20 cellular contexts compared by ENCODE assay signal in genomic region chr12:100789146-100789545, GRCh38. TPM values are rescaled to one million over a fixed set of nuclear protein-coding genes. Genes with fewer than 3 reads are reported as not detected.
DNase-seq lines count a peak whose midpoint lies in the region; ATAC-seq and TF ChIP-seq lines count a peak whose summit lies in the region.
"Had no signal": no experiment of that assay in that cellular context is flagged by ENCODE, and none has a peak within 500 bp of the region (broad histone marks: within the 10 kb centered on the region; RNA-seq: fewer than 3 reads in every experiment).

No MANE protein-coding gene starts in this region.

- peaks cover 6% of the 10 kb centered on the region for H3K9me3 Mint-ChIP-seq in MCF 10A (ENCODE audit: unreplicated experiment)

- H3K4me3 Mint-ChIP-seq in MCF 10A (ENCODE audit: unreplicated experiment), result no peak overlapping the region
- H3K4me3 Mint-ChIP-seq: CD4-positive, CD25-positive, alpha-beta regulatory T cell; stimulated activated effector memory CD8-positive, alpha-beta T cell treated with anti-CD3 and anti-CD28 coated beads, Interleukin-12 subunit alpha, Interleukin-12 subunit beta, amount 100 ng/mL, for 72 hours had no signal

- H3K27me3 ChIP-seq in breast epithelium, result no peaks in the 10 kb centered on the region
- no peaks in the 10 kb centered on the region for H3K27me3 ChIP-seq in SK-N-SH (ENCODE audit: insufficient read depth)
- H3K27me3 ChIP-seq: ascending aorta, thyroid gland had no signal

- CTCF ChIA-PET in MCF 10A (lab: Yijun Ruan, JAX), result interaction anchor here (0.7 kb wide), 1 partner anchor 485 kb away, joined by 4 read pairs; no protein-coding TSS in a partner anchor
- CTCF ChIA-PET in SK-N-SH (lab: Yijun Ruan, JAX), result no interaction called here

- no peaks in the 10 kb centered on the region for H4K20me1 ChIP-seq in SK-N-SH (ENCODE audit: insufficient read depth)

- BruUV-seq in MCF 10A (replicated peaks; lab: Mats Ljungman, UMichigan), result no TSS peak

- no peak for TF ChIP-seq POLR2A in breast epithelium (IDR thresholded peaks at IDR 0.05)

- H3K9me3 ChIP-seq in breast epithelium (no peaks in the 10 kb centered on the region), SK-N-SH (no peaks in the 10 kb centered on the region)
- H3K9me3 ChIP-seq: ascending aorta, left ventricle myocardium inferior, pancreas, thyroid gland had no signal

- H3K4me3 ChIP-seq in breast epithelium, result no peak overlapping the region
- H3K4me3 ChIP-seq in SK-N-SH (ENCODE audit: low read depth in 2 of 2, low read length in 1 of 2), result no peak overlapping the region
- H3K4me3 ChIP-seq in foreskin fibroblast (ENCODE audit: low read depth in 1 of 2, low read length in 2 of 2), result no peak overlapping the region
- H3K4me3 ChIP-seq: ascending aorta, left ventricle myocardium inferior, pancreas, thyroid gland had no signal

- H3K27ac ChIP-seq in breast epithelium (no peak overlapping the region), SK-N-SH (ENCODE audit: low read depth in 2 of 2, low read length in 1 of 2) (0 out of 4 replicates have a peak overlapping the region, but pooled peaks of 1 of the 2 experiments have one; percentile 2)
- H3K27ac ChIP-seq: 22Rv1, ascending aorta, left ventricle myocardium inferior, pancreas, thyroid gland had no signal

- no peaks in the 10 kb centered on the region for H3K4me1 ChIP-seq in breast epithelium
- no peaks in the 10 kb centered on the region for H3K4me1 ChIP-seq in SK-N-SH (ENCODE audit: control insufficient read depth in 1 of 2, insufficient read depth in 2 of 2, low read depth in 1 of 2, low read length in 1 of 2)
- H3K4me1 ChIP-seq: ascending aorta, left ventricle myocardium inferior, pancreas, thyroid gland had no signal

- no peaks in the 10 kb centered on the region for H3K27me3 Mint-ChIP-seq in MCF 10A (ENCODE audit: insufficient read depth, unreplicated experiment)
- H3K27me3 Mint-ChIP-seq: CD4-positive, CD25-positive, alpha-beta regulatory T cell had no signal

- 55% methylated on average over 1 of the region's 1 CpG for WGBS in SK-N-SH (ENCODE audit: low lambda C conversion rate)

- no peak overlapping the region for H3K4me2 ChIP-seq in SK-N-SH

- no peak overlapping the region for H2AFZ ChIP-seq in SK-N-SH (ENCODE audit: low read depth)

- intact Hi-C loops in MCF 10A (cut with micrococcal nuclease), result no loop called here
- intact Hi-C loops in breast epithelium (cut with DNase I; ENCODE audit: low total_unique reads), result no loop called here

- DNase-seq in MCF 10A (ENCODE audit: unreplicated experiment), result peak; percentile 18
- DNase-seq in breast epithelium (ENCODE audit: low spot score in 2 of 2), result no peak
- DNase-seq in SK-N-SH, result no peak
- DNase-seq in foreskin fibroblast, result peak; percentile 24 to 38
- no peak for DNase-seq in SW 1271 (lab: John Stamatoyannopoulos, UW)
- DNase-seq in activated CD4-positive, alpha-beta T cell treated with anti-CD3 and anti-CD28 coated beads for 4 hours, result no peak
- DNase-seq in NCI-H748 treated with DMSO at 0.1 percent for 48 hours (lab: John Stamatoyannopoulos, UW), result no peak
- DNase-seq: activated CD4-positive, CD25-positive, alpha-beta regulatory T cell treated with anti-CD3 and anti-CD28 coated beads, Interleukin-2, amount 50 U/mL, for 72 hours; activated naive CD4-positive, alpha-beta T cell treated with Interleukin-2 at 50 U/mL for 16 hours; CD4-positive, CD25-positive, alpha-beta regulatory T cell; dermis blood vessel endothelial cell; left ventricle myocardium inferior; NCI-H1694 treated with DMSO at 0.1 percent for 48 hours; pancreas; thyroid gland had no signal

- POLR2A ChIA-PET in MCF 10A (lab: Yijun Ruan, JAX), result no interaction called here
- POLR2A ChIA-PET in SK-N-SH (lab: Yijun Ruan, JAX), result no interaction called here

- H3K27ac Mint-ChIP-seq in MCF 10A (ENCODE audit: low read depth, unreplicated experiment), result no peak overlapping the region
- H3K27ac Mint-ChIP-seq: CD4-positive, CD25-positive, alpha-beta regulatory T cell; stimulated activated effector memory CD8-positive, alpha-beta T cell treated with anti-CD3 and anti-CD28 coated beads, Interleukin-12 subunit alpha, Interleukin-12 subunit beta, amount 100 ng/mL, for 72 hours had no signal

- ATAC-seq in GM18867 (IDR thresholded peaks at IDR 0.05; ENCODE audit: unreplicated experiment), result no peak
- ATAC-seq: esophagus mucosa; pancreas; stimulated activated effector memory CD8-positive, alpha-beta T cell treated with anti-CD3 and anti-CD28 coated beads, Interleukin-12 subunit alpha, Interleukin-12 subunit beta, amount 100 ng/mL, for 72 hours had no signal

- H3K9ac ChIP-seq in SK-N-SH, result no peak overlapping the region

- no peaks in the 10 kb centered on the region for H3K9me2 ChIP-seq in SK-N-SH

- H3K36me3 Mint-ChIP-seq in MCF 10A (ENCODE audit: insufficient read depth, unreplicated experiment), result no peaks in the 10 kb centered on the region
- H3K36me3 Mint-ChIP-seq: CD4-positive, CD25-positive, alpha-beta regulatory T cell; stimulated activated effector memory CD8-positive, alpha-beta T cell treated with anti-CD3 and anti-CD28 coated beads, Interleukin-12 subunit alpha, Interleukin-12 subunit beta, amount 100 ng/mL, for 72 hours had no signal

- H3K79me2 ChIP-seq in SK-N-SH (ENCODE audit: insufficient read depth), result no peaks in the 10 kb centered on the region

- H3K36me3 ChIP-seq in breast epithelium, result no peaks in the 10 kb centered on the region
- H3K36me3 ChIP-seq in SK-N-SH (replicated peaks in 1 of 2; ENCODE audit: control insufficient read depth in 1 of 2, insufficient read depth in 2 of 2, low read length in 1 of 2), result no peaks in the 10 kb centered on the region
- H3K36me3 ChIP-seq: ascending aorta, left ventricle myocardium inferior, pancreas, thyroid gland had no signal

- H3F3A ChIP-seq in SK-N-SH (replicated peaks; ENCODE audit: insufficient read depth), result peaks cover 7% of the 10 kb centered on the region

- TF ChIP-seq RAD21 in SK-N-SH (IDR thresholded peaks at IDR 0.05; ENCODE audit: low read length), result no peak

- TF ChIP-seq EP300 in SK-N-SH (IDR thresholded peaks at IDR 0.05; ENCODE audit: borderline replicate concordance in 1 of 2, low read depth in 1 of 2, low read length in 1 of 2), result no peak

- no peak for TF ChIP-seq CTCF in MCF 10A (IDR thresholded peaks at IDR 0.05; ENCODE audit: unreplicated experiment)
- TF ChIP-seq CTCF in breast epithelium (IDR thresholded peaks at IDR 0.05), result no peak
- TF ChIP-seq CTCF in SK-N-SH (IDR thresholded peaks at IDR 0.05), result no peak
- no peak for TF ChIP-seq CTCF in foreskin fibroblast (IDR thresholded peaks at IDR 0.05; ENCODE audit: low read depth, low read length)

- H3K4me1 Mint-ChIP-seq in MCF 10A (ENCODE audit: insufficient read depth, unreplicated experiment), result peaks cover 5% of the 10 kb centered on the region
- H3K4me1 Mint-ChIP-seq: CD4-positive, CD25-positive, alpha-beta regulatory T cell; stimulated activated effector memory CD8-positive, alpha-beta T cell treated with anti-CD3 and anti-CD28 coated beads, Interleukin-12 subunit alpha, Interleukin-12 subunit beta, amount 100 ng/mL, for 72 hours had no signal

TF ChIP-seq in SK-N-SH, 30 proteins besides CTCF, POLR2A, EP300 and RAD21:
- TF ChIP-seq GATA2 (CRISPR knock-in tag; IDR thresholded peaks at IDR 0.05) (no peak), FOSL2 (IDR thresholded peaks at IDR 0.05; ENCODE audit: borderline replicate concordance, low read depth) (0 out of 2 replicates have a peak, but pooled peaks have one; percentile 8)
TF ChIP-seq in SK-N-SH: peak in this region for 1.

RNA-seq across cellular contexts. Expression of gene ANO4, which starts 5.4 kb away (rescaled TPM):
- total RNA-seq in MCF 10A (2022) (0.15 and 0.91 TPM in 2 replicates), breast epithelium (1 to 10 TPM in 1 of 3 donors, under 1 TPM in 2; 0.33 to 1.0 (median 0.80) TPM)
- 9.4 and 14.1 TPM in 2 replicates for polyA plus RNA-seq in SK-N-SH (2012; rRNA removed)
- polyA plus RNA-seq in SK-N-SH (2012; cell fraction: cytosol; rRNA removed), result 12.0 and 12.1 TPM in 2 replicates
- 9.1 and 18.5 TPM in 2 replicates for polyA plus RNA-seq in SK-N-SH (2012; cell fraction: nucleus; rRNA removed)
- total RNA-seq: CD4-positive, CD25-positive, alpha-beta regulatory T cell; esophagus mucosa; left ventricle myocardium inferior had no signal
- polyA plus RNA-seq: CD4-positive, CD25-positive, alpha-beta regulatory T cell had no signal

Comparison
In these comparisons a context has a peak if more than half of its experiments do, and no peak if none do; other contexts are left out.
1. DNase-seq: peak in MCF 10A (single experiment) and foreskin fibroblast (2 of 2); none in breast epithelium (0 of 2), SK-N-SH (single experiment), SW 1271 (0 of 2), activated CD4-positive, alpha-beta T cell treated with anti-CD3 and anti-CD28 coated beads for 4 hours (0 of 2) and NCI-H748 treated with DMSO at 0.1 percent for 48 hours (single experiment).